ENCODE assay signal across 1 cellular context in the genomic region with DNA sequence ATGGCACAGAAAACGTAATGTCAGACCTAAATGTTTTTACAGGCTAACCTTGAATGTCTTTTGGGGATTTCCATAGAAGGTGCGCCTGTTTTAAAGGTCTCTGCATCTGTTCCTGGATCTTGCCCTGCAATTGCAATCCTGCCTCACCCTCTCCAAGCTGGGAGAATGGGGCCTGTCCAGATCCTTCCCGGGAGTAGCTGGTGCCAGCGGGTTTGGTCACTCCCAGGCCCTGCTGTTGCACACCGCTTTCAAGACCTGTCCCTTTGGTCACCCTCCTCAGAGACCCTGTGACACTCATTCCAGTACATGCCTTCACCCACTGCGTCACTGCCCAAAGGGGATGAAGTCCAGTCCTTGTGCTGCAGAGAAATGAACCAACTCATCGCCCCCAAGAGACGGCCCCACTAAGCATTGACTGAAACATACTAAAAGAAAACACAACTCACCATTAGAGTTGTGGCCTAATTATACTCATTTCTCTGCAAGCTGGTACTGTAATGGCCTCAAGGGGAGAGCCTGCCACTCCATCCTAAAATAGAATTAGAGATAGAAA.
TF ChIP-seq lines count a peak whose summit lies in the region.

No MANE protein-coding gene starts in this region.

TF ChIP-seq in liver, 16 proteins besides CTCF, POLR2A, EP300 and RAD21 (continued from another document):
- no peak for TF ChIP-seq ZBTB33 (IDR thresholded peaks at IDR 0.05)
